In the genomic region with DNA sequence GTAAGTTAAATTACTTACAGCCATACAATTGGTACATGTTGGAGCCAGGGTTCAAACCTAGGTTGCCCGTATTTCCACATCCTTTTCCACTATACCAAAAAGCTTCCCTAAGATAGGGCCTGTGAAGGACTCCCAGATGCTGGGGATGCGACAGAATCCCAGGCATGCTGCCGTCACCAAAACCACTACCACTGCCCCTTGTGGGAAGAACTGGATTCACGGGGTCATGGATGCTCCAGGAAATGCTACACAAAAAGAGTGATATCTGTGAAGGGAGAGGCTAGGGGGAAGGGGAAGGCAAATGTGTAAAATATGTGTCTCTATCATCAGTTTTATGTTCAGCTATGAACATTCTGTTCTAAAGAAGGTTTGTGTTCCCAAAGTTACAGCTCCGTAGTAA, we compare ENCODE assay signal across 2 cellular contexts.
TF ChIP-seq lines count a peak whose summit lies in the region.

No MANE protein-coding gene starts in this region.

TF ChIP-seq in HCT116, 20 proteins besides CTCF, POLR2A, EP300 and RAD21 (continued from another document):
- TF ChIP-seq, protein P1, sequence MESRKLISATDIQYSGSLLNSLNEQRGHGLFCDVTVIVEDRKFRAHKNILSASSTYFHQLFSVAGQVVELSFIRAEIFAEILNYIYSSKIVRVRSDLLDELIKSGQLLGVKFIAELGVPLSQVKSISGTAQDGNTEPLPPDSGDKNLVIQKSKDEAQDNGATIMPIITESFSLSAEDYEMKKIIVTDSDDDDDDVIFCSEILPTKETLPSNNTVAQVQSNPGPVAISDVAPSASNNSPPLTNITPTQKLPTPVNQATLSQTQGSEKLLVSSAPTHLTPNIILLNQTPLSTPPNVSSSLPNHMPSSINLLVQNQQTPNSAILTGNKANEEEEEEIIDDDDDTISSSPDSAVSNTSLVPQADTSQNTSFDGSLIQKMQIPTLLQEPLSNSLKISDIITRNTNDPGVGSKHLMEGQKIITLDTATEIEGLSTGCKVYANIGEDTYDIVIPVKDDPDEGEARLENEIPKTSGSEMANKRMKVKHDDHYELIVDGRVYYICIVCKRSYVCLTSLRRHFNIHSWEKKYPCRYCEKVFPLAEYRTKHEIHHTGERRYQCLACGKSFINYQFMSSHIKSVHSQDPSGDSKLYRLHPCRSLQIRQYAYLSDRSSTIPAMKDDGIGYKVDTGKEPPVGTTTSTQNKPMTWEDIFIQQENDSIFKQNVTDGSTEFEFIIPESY (IDR thresholded peaks at IDR 0.05; ENCODE audit: extremely low read depth, insufficient replicate concordance, low read length) = no peak
- TF ChIP-seq, protein P2, sequence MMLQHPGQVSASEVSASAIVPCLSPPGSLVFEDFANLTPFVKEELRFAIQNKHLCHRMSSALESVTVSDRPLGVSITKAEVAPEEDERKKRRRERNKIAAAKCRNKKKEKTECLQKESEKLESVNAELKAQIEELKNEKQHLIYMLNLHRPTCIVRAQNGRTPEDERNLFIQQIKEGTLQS (IDR thresholded peaks at IDR 0.05) = no peak
- no peak for TF ChIP-seq EGR1 (IDR thresholded peaks at IDR 0.05; ENCODE audit: low read depth)
- no peak for TF ChIP-seq FOSL1 (IDR thresholded peaks at IDR 0.05; ENCODE audit: low read depth)
- TF ChIP-seq, protein P3, sequence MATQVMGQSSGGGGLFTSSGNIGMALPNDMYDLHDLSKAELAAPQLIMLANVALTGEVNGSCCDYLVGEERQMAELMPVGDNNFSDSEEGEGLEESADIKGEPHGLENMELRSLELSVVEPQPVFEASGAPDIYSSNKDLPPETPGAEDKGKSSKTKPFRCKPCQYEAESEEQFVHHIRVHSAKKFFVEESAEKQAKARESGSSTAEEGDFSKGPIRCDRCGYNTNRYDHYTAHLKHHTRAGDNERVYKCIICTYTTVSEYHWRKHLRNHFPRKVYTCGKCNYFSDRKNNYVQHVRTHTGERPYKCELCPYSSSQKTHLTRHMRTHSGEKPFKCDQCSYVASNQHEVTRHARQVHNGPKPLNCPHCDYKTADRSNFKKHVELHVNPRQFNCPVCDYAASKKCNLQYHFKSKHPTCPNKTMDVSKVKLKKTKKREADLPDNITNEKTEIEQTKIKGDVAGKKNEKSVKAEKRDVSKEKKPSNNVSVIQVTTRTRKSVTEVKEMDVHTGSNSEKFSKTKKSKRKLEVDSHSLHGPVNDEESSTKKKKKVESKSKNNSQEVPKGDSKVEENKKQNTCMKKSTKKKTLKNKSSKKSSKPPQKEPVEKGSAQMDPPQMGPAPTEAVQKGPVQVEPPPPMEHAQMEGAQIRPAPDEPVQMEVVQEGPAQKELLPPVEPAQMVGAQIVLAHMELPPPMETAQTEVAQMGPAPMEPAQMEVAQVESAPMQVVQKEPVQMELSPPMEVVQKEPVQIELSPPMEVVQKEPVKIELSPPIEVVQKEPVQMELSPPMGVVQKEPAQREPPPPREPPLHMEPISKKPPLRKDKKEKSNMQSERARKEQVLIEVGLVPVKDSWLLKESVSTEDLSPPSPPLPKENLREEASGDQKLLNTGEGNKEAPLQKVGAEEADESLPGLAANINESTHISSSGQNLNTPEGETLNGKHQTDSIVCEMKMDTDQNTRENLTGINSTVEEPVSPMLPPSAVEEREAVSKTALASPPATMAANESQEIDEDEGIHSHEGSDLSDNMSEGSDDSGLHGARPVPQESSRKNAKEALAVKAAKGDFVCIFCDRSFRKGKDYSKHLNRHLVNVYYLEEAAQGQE (IDR thresholded peaks at IDR 0.05; ENCODE audit: low read depth) = no peak
- TF ChIP-seq CEBPB (IDR thresholded peaks at IDR 0.05; ENCODE audit: low read depth) = no peak
- no peak for TF ChIP-seq SIN3A (IDR thresholded peaks at IDR 0.05; ENCODE audit: low read depth)
- TF ChIP-seq EZH2phosphoT487 (IDR thresholded peaks at IDR 0.05; ENCODE audit: borderline replicate concordance) = no peak
- TF ChIP-seq CBX3 (IDR thresholded peaks at IDR 0.05; ENCODE audit: low read depth) = no peak
- no peak for TF ChIP-seq POLR2AphosphoS5 (IDR thresholded peaks at IDR 0.05; ENCODE audit: low read depth, low read length)
- no peak for TF ChIP-seq SP1 (IDR thresholded peaks at IDR 0.05; ENCODE audit: low read depth)
- TF ChIP-seq JUND (IDR thresholded peaks at IDR 0.05) = no peak
- TF ChIP-seq YY1 (IDR thresholded peaks at IDR 0.05; ENCODE audit: extremely low read depth, insufficient replicate concordance, low read depth, low read length) = no peak
- no peak for TF ChIP-seq SRF (IDR thresholded peaks at IDR 0.05; ENCODE audit: low read depth)
- TF ChIP-seq ZFX (IDR thresholded peaks at IDR 0.05) = no peak
- no peak for TF ChIP-seq ZNF274 (IDR thresholded peaks at IDR 0.05; ENCODE audit: low read depth, low read length)
- TF ChIP-seq TCF7L2 (IDR thresholded peaks at IDR 0.05; ENCODE audit: borderline replicate concordance, extremely low read depth, insufficient read depth, insufficient read length) = no peak
- no peak for TF ChIP-seq EZH2 (IDR thresholded peaks at IDR 0.05)

TF ChIP-seq in H1, 55 proteins besides CTCF, POLR2A, EP300 and RAD21 (continued from another document):
- TF ChIP-seq GABPA (IDR thresholded peaks at IDR 0.05; ENCODE audit: borderline replicate concordance, insufficient read depth, low read length) (no peak), NRF1 (IDR thresholded peaks at IDR 0.05; ENCODE audit: low read depth, low read length) (no peak), MAFK (IDR thresholded peaks at IDR 0.05; ENCODE audit: low read depth, low read length) (no peak), SIX5 (IDR thresholded peaks at IDR 0.05; ENCODE audit: low read depth, low read length) (no peak), CEBPB (IDR thresholded peaks at IDR 0.05; ENCODE audit: low read depth, low read length) (no peak), SP2 (IDR thresholded peaks at IDR 0.05; ENCODE audit: low read length) (no peak), EZH2 (IDR thresholded peaks at IDR 0.05; ENCODE audit: low read depth, low read length, severe bottlenecking) (no peak), JUND (IDR thresholded peaks at IDR 0.05; ENCODE audit: low read length) (no peak)
- TF ChIP-seq, protein P4, sequence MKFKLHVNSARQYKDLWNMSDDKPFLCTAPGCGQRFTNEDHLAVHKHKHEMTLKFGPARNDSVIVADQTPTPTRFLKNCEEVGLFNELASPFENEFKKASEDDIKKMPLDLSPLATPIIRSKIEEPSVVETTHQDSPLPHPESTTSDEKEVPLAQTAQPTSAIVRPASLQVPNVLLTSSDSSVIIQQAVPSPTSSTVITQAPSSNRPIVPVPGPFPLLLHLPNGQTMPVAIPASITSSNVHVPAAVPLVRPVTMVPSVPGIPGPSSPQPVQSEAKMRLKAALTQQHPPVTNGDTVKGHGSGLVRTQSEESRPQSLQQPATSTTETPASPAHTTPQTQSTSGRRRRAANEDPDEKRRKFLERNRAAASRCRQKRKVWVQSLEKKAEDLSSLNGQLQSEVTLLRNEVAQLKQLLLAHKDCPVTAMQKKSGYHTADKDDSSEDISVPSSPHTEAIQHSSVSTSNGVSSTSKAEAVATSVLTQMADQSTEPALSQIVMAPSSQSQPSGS (IDR thresholded peaks at IDR 0.05; ENCODE audit: low read length) = no peak
- TF ChIP-seq, protein P5, sequence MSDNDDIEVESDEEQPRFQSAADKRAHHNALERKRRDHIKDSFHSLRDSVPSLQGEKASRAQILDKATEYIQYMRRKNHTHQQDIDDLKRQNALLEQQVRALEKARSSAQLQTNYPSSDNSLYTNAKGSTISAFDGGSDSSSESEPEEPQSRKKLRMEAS (IDR thresholded peaks at IDR 0.05) = no peak
